ENCODE assay signal across 7 cellular contexts in genomic region chr15:77380033-77380432, GRCh38.
"Had no signal": no experiment of that assay in that cellular context is flagged by ENCODE, and none has a peak within 500 bp of the region (broad histone marks: within the 10 kb centered on the region; RNA-seq: fewer than 3 reads in every experiment).

No MANE protein-coding gene starts in this region.

- H3K27ac ChIP-seq: GM23248 had no signal

- FAIRE-seq: H54, HTR-8/SVneo had no signal

- DNase-seq: GM23248, GOT3, H9, HCEC 1CT, KBM-7 had no signal

- H3K9ac ChIP-seq: GM23248 had no signal

- H2AFZ ChIP-seq: GM23248 had no signal

- H3K4me3 ChIP-seq: GM23248 had no signal
